Comparison of ENCODE assay signal across 22 cellular contexts in the genomic region with DNA sequence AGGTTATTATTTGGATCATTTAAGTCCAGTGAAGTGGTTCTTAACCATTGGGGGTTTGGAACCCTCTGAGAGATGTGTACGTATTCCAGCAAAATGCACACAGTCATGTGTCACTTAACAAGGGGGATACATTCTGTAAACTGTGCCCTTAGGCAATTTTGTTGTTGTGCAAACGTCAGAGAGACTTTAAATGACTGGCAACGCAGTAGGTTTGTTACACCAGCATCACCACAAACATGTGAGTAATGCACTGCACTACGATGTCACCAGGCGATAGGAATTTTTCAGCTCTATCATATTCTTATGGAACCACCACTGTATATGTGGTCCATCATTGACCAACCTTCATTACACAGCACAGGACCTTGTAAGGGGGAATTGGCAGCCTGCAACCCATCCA. TPM values are rescaled to one million over a fixed set of nuclear protein-coding genes. Genes with fewer than 3 reads are reported as not detected.
DNase-seq lines count a peak whose midpoint lies in the region; ATAC-seq and TF ChIP-seq lines count a peak whose summit lies in the region.
"Had no signal": no experiment of that assay in that cellular context is flagged by ENCODE, and none has a peak within 500 bp of the region (broad histone marks: within the 10 kb centered on the region; RNA-seq: fewer than 3 reads in every experiment).

No MANE protein-coding gene starts in this region.

- H3K4me3 Mint-ChIP-seq in activated CD4-positive, alpha-beta T cell treated with anti-CD3 and anti-CD28 coated beads for 36 hours: no peak overlapping the region
- H3K4me3 Mint-ChIP-seq in CD4-positive, alpha-beta memory T cell: no peak overlapping the region
- H3K4me3 Mint-ChIP-seq: activated CD8-positive, alpha-beta T cell treated with anti-CD3 and anti-CD28 coated beads for 36 hours; GM23338 had no signal

- no peak for TF ChIP-seq CTCF in choroid plexus epithelial cell (conservative IDR thresholded peaks at IDR 0.05; ENCODE audit: low read depth, low read length)

- no peak for DNase-seq in activated CD4-positive, alpha-beta T cell treated with anti-CD3 and anti-CD28 coated beads for 36 hours
- DNase-seq in activated CD4-positive, alpha-beta T cell treated with anti-CD3 and anti-CD28 coated beads, Interleukin-2, amount 50 U/mL, for 4 hours: no peak
- DNase-seq in choroid plexus epithelial cell (ENCODE audit: low read depth) (peak; percentile 83), NCI-H2196 treated with DMSO at 0.1 percent for 48 hours (lab: John Stamatoyannopoulos, UW; ENCODE audit: unreplicated experiment) (no peak), AG08395 (ENCODE audit: low spot score) (no peak)
- DNase-seq in CD4-positive, alpha-beta memory T cell: no peak
- DNase-seq: activated CD8-positive, alpha-beta T cell treated with anti-CD3 and anti-CD28 coated beads for 36 hours; activated T-cell treated with anti-CD3 and anti-CD28 coated beads, Interleukin-2, amount 50 U/mL, for 72 hours; C1 segment of cervical spinal cord; DMS 273 treated with DMSO at 0.1 percent for 48 hours; effector CD8-positive, alpha-beta T cell; KG1; lower lobe of right lung; naive thymus-derived CD4-positive, alpha-beta T cell; NCI-H1092 treated with DMSO at 0.1 percent for 48 hours; SW 1271; thyroid gland had no signal

- ATAC-seq in activated CD4-positive, alpha-beta T cell treated with anti-CD3 and anti-CD28 coated beads for 36 hours: peak; percentile 16
- ATAC-seq in HG02623 (IDR thresholded peaks at IDR 0.05; ENCODE audit: unreplicated experiment): no peak
- ATAC-seq: activated CD8-positive, alpha-beta T cell treated with anti-CD3 and anti-CD28 coated beads for 36 hours; GM23338; lower lobe of right lung; naive thymus-derived CD4-positive, alpha-beta T cell had no signal

- POLR2A ChIA-PET in activated CD4-positive, alpha-beta T cell treated with anti-CD3 and anti-CD28 coated beads for 36 hours (lab: Charles Lee): interaction anchor here (1.6 kb wide), 1 partner anchor 11 kb away, joined by 5 read pairs; no protein-coding TSS in a partner anchor
- POLR2A ChIA-PET in CD4-positive, alpha-beta memory T cell (lab: Charles Lee; ENCODE audit: partially characterized antibody): interaction anchor here (0.5 kb wide), 1 partner anchor 277 kb away, joined by 3 read pairs; no protein-coding TSS in a partner anchor

- peaks cover 23% of the 10 kb centered on the region for H3K4me1 Mint-ChIP-seq in activated CD4-positive, alpha-beta T cell treated with anti-CD3 and anti-CD28 coated beads for 36 hours
- H3K4me1 Mint-ChIP-seq in CD4-positive, alpha-beta memory T cell: peaks cover 6 to 9% (median 9%) of the 10 kb centered on the region in 4 donors

- peak overlapping the region; percentile 64 for H3K27ac ChIP-seq in layer of hippocampus (ENCODE audit: low read depth, low read length)
- H3K27ac ChIP-seq in CD4-positive, alpha-beta memory T cell (ENCODE audit: low read depth, low read length): no peak overlapping the region
- H3K27ac ChIP-seq: 22Rv1, lower lobe of right lung, thyroid gland, VCaP had no signal

- H3K9me3 ChIP-seq in CD4-positive, alpha-beta memory T cell (ENCODE audit: control insufficient read depth in 1 of 2, low read length in 2 of 2): no peaks in the 10 kb centered on the region
- H3K9me3 ChIP-seq: lower lobe of right lung, thyroid gland had no signal

- CTCF ChIA-PET in activated CD4-positive, alpha-beta T cell treated with anti-CD3 and anti-CD28 coated beads for 36 hours (lab: Charles Lee): interaction anchor here (1.0 to 2.9 kb wide), 4 partner anchors 12 to 38 kb away, joined by 3 to 13 read pairs (median 10); a partner anchor contains a TSS
- CTCF ChIA-PET in CD4-positive, alpha-beta memory T cell (lab: Charles Lee; ENCODE audit: partially characterized antibody): interaction anchor here (1.1 to 3.4 kb wide), 3 partner anchors 12 to 356 kb away, joined by 3 to 12 read pairs (median 9); a partner anchor contains a TSS

- H3K9me3 Mint-ChIP-seq in activated CD4-positive, alpha-beta T cell treated with anti-CD3 and anti-CD28 coated beads for 36 hours (ENCODE audit: low read depth): no peaks in the 10 kb centered on the region
- H3K9me3 Mint-ChIP-seq in CD4-positive, alpha-beta memory T cell: no peaks in the 10 kb centered on the region
- H3K9me3 Mint-ChIP-seq: activated CD8-positive, alpha-beta T cell treated with anti-CD3 and anti-CD28 coated beads for 36 hours; activated T-cell treated with anti-CD3 and anti-CD28 coated beads, Interleukin-2, amount 50 U/mL, for 72 hours; GM23338; naive thymus-derived CD4-positive, alpha-beta T cell had no signal

- no peaks in the 10 kb centered on the region for H3K4me1 ChIP-seq in CD4-positive, alpha-beta memory T cell (ENCODE audit: insufficient read depth, low read length)

- H3K4me3 ChIP-seq in choroid plexus epithelial cell (ENCODE audit: low read depth, low read length): no peak overlapping the region
- no peak overlapping the region for H3K4me3 ChIP-seq in CD4-positive, alpha-beta memory T cell (ENCODE audit: low read length in 2 of 2)
- H3K4me3 ChIP-seq: GM23338, lower lobe of right lung, thyroid gland had no signal

- intact Hi-C loops in activated CD4-positive, alpha-beta T cell treated with anti-CD3 and anti-CD28 coated beads for 36 hours (cut with DNase I, micrococcal nuclease): no loop called here
- intact Hi-C loops in CD4-positive, alpha-beta memory T cell (cut with micrococcal nuclease): no loop called here

- no peaks in the 10 kb centered on the region for H3K36me3 ChIP-seq in CD4-positive, alpha-beta memory T cell (ENCODE audit: insufficient read depth, low read length)
- H3K36me3 ChIP-seq: thyroid gland had no signal

- no peaks in the 10 kb centered on the region for H3K27me3 Mint-ChIP-seq in activated CD4-positive, alpha-beta T cell treated with anti-CD3 and anti-CD28 coated beads for 36 hours
- no peaks in the 10 kb centered on the region for H3K27me3 Mint-ChIP-seq in CD4-positive, alpha-beta memory T cell
- H3K27me3 Mint-ChIP-seq: activated CD8-positive, alpha-beta T cell treated with anti-CD3 and anti-CD28 coated beads for 36 hours; naive thymus-derived CD4-positive, alpha-beta T cell had no signal

- no peak overlapping the region for H3K27ac Mint-ChIP-seq in activated CD4-positive, alpha-beta T cell treated with anti-CD3 and anti-CD28 coated beads for 36 hours
- H3K27ac Mint-ChIP-seq in CD4-positive, alpha-beta memory T cell: no peak overlapping the region
- H3K27ac Mint-ChIP-seq: activated CD8-positive, alpha-beta T cell treated with anti-CD3 and anti-CD28 coated beads for 36 hours; GM23338 had no signal

- H3K27me3 ChIP-seq in layer of hippocampus (ENCODE audit: control insufficient read depth, insufficient read depth, low read length): no peaks in the 10 kb centered on the region
- no peaks in the 10 kb centered on the region for H3K27me3 ChIP-seq in CD4-positive, alpha-beta memory T cell (ENCODE audit: insufficient read depth, low read length)
- H3K27me3 ChIP-seq: thyroid gland had no signal

- H3K36me3 Mint-ChIP-seq in activated CD4-positive, alpha-beta T cell treated with anti-CD3 and anti-CD28 coated beads for 36 hours (ENCODE audit: low read depth): peaks cover 5% of the 10 kb centered on the region
- peaks cover 6 to 13% of the 10 kb centered on the region in 2 donors for H3K36me3 Mint-ChIP-seq in CD4-positive, alpha-beta memory T cell

RNA-seq across cellular contexts. Expression of a gene that starts 11.9 kb away (rescaled TPM):
- 10 to 100 TPM; 79.1 to 82.6 TPM for total RNA-seq in activated CD4-positive, alpha-beta T cell treated with anti-CD3 and anti-CD28 coated beads for 36 hours
- 10 to 100 TPM; 44.2 to 45.1 TPM for total RNA-seq in CD4-positive, alpha-beta memory T cell
- 10 to 100 TPM; 41.7 to 54.9 TPM for polyA plus RNA-seq in CD4-positive, alpha-beta memory T cell

RNA-seq across cellular contexts. Expression of a gene that starts 37.9 kb away (rescaled TPM):
- 10 to 100 TPM; 20.7 to 21.5 TPM for total RNA-seq in activated CD4-positive, alpha-beta T cell treated with anti-CD3 and anti-CD28 coated beads for 36 hours
- total RNA-seq in CD4-positive, alpha-beta memory T cell: 10 to 100 TPM; 73.3 TPM
- 10 to 100 TPM; 16.5 to 30.2 TPM for polyA plus RNA-seq in CD4-positive, alpha-beta memory T cell
